ENCODE assay signal across 1 cellular context in genomic region chr11:9314291-9315077, GRCh38.
TF ChIP-seq lines count a peak whose summit lies in the region.

Gene TMEM41B (minus strand): TSS chr11:9314593. CDS start chr11:9314441, 152 bp downstream.

TF ChIP-seq in HEK293, 187 proteins besides CTCF, POLR2A, EP300 and RAD21 (continued from another document and continues in another):
- peak; percentile 60; the same call in 1 of the 2 replicates for TF ChIP-seq PBX3 (CRISPR knock-in tag; IDR thresholded peaks at IDR 0.05)
- peak; percentile 92 for TF ChIP-seq SP2 (tag by site-specific recombination; IDR thresholded peaks at IDR 0.05)
- TF ChIP-seq ZNF658 (tag by site-specific recombination; IDR thresholded peaks at IDR 0.05), result no peak
- TF ChIP-seq ZNF155 (tag by site-specific recombination; IDR thresholded peaks at IDR 0.05), result no peak
- TF ChIP-seq ZNF2 (tag by site-specific recombination; IDR thresholded peaks at IDR 0.05), result peak; percentile 63; the same call in 1 of the 2 replicates
- no peak for TF ChIP-seq ZBTB20 (tag by site-specific recombination; IDR thresholded peaks at IDR 0.05)
- TF ChIP-seq TSHZ1 (tag by site-specific recombination; IDR thresholded peaks at IDR 0.05; ENCODE audit: borderline replicate concordance), result no peak
- TF ChIP-seq ZBTB26 (tag by site-specific recombination; optimal IDR thresholded peaks at IDR 0.05), result peak; percentile 95
- peak; percentile 83 for TF ChIP-seq KLF9 (tag by site-specific recombination; IDR thresholded peaks at IDR 0.05; ENCODE audit: low read depth)
- no peak for TF ChIP-seq ZNF626 (tag by site-specific recombination; IDR thresholded peaks at IDR 0.05)
- TF ChIP-seq ZNF132 (tag by site-specific recombination; IDR thresholded peaks at IDR 0.05; ENCODE audit: borderline replicate concordance), result no peak
- no peak for TF ChIP-seq ZNF366 (tag by site-specific recombination; conservative IDR thresholded peaks at IDR 0.05)
- TF ChIP-seq ZNF404 (tag by site-specific recombination; IDR thresholded peaks at IDR 0.05), result no peak
- no peak for TF ChIP-seq ZNF514 (tag by site-specific recombination; IDR thresholded peaks at IDR 0.05)
- TF ChIP-seq GLIS2 (tag by site-specific recombination; IDR thresholded peaks at IDR 0.05), result peak; percentile 95
- no peak for TF ChIP-seq GLI4 (tag by site-specific recombination; IDR thresholded peaks at IDR 0.05)
- TF ChIP-seq HIC1 (tag by site-specific recombination; IDR thresholded peaks at IDR 0.05), result peak; percentile 63; the same call in 1 of the 2 replicates
- TF ChIP-seq ZNF621 (tag by site-specific recombination; IDR thresholded peaks at IDR 0.05), result no peak
- TF ChIP-seq ZNF148 (tag by site-specific recombination; IDR thresholded peaks at IDR 0.05; ENCODE audit: borderline replicate concordance), result no peak
- TF ChIP-seq ZNF266 (tag by site-specific recombination; IDR thresholded peaks at IDR 0.05; ENCODE audit: low read depth), result no peak
- no peak for TF ChIP-seq ZNF48 (tag by site-specific recombination; IDR thresholded peaks at IDR 0.05)
- TF ChIP-seq ZNF585B (tag by site-specific recombination; IDR thresholded peaks at IDR 0.05), result 0 out of 2 replicates have a peak, but pooled peaks have one; percentile 4
- no peak for TF ChIP-seq ZNF184 (tag by site-specific recombination; IDR thresholded peaks at IDR 0.05)
- peak; percentile 94 for TF ChIP-seq SP3 (tag by site-specific recombination; IDR thresholded peaks at IDR 0.05)
- no peak for TF ChIP-seq MZF1 (tag by site-specific recombination; IDR thresholded peaks at IDR 0.05; ENCODE audit: borderline replicate concordance)
- TF ChIP-seq ZNF513 (tag by site-specific recombination; IDR thresholded peaks at IDR 0.05), result no peak
- TF ChIP-seq PRDM10 (tag by site-specific recombination; IDR thresholded peaks at IDR 0.05), result no peak
- TF ChIP-seq ZSCAN30 (tag by site-specific recombination; IDR thresholded peaks at IDR 0.05), result peak; percentile 47; the same call in 1 of the 2 replicates
- 0 out of 2 replicates have a peak, but pooled peaks have one; percentile 11 for TF ChIP-seq ZNF692 (tag by site-specific recombination; IDR thresholded peaks at IDR 0.05)
- TF ChIP-seq OSR2 (tag by site-specific recombination; IDR thresholded peaks at IDR 0.05), result no peak
- peak; percentile 88 for TF ChIP-seq ZBTB11 (tag by site-specific recombination; conservative IDR thresholded peaks at IDR 0.05; ENCODE audit: low read depth)
- no peak for TF ChIP-seq ZNF175 (tag by site-specific recombination; IDR thresholded peaks at IDR 0.05)
- TF ChIP-seq ZNF157 (tag by site-specific recombination; IDR thresholded peaks at IDR 0.05), result no peak
- no peak for TF ChIP-seq ZNF223 (tag by site-specific recombination; IDR thresholded peaks at IDR 0.05)
